8 cellular contexts compared by ENCODE assay signal in genomic region chr17:48724241-48725004, GRCh38. TPM values are rescaled to one million over a fixed set of nuclear protein-coding genes. Genes with fewer than 3 reads are reported as not detected.
DNase-seq lines count a peak whose midpoint lies in the region; ATAC-seq and TF ChIP-seq lines count a peak whose summit lies in the region.

No MANE protein-coding gene starts in this region.

- CTCF ChIA-PET in activated CD4-positive, alpha-beta memory T cell treated with anti-CD3 and anti-CD28 coated beads, Interleukin-2, amount 10 ng/mL, durations not matched to agents 7 days and 5 days (lab: Charles Lee), result interaction anchor here (0.7 to 3.1 kb wide), 32 partner anchors 8 to 331 kb away, joined by 3 to 31 read pairs (median 4); partner anchors contain the start of genes CALCOCO2 and SNF8

- H3K36me3 Mint-ChIP-seq in activated CD4-positive, alpha-beta memory T cell treated with anti-CD3 and anti-CD28 coated beads, Interleukin-2, amount 10 ng/mL, durations not matched to agents 7 days and 5 days (ENCODE audit: low read depth), result no peaks in the 10 kb centered on the region
- no peaks in the 10 kb centered on the region for H3K36me3 Mint-ChIP-seq in mesothelial cell of epicardium

- H3K27ac Mint-ChIP-seq in activated CD4-positive, alpha-beta memory T cell treated with anti-CD3 and anti-CD28 coated beads, Interleukin-2, amount 10 ng/mL, durations not matched to agents 7 days and 5 days, result no peak overlapping the region
- peak overlapping the region; percentile 95 for H3K27ac Mint-ChIP-seq in mesothelial cell of epicardium

- DNase-seq in AG08395 (ENCODE audit: low spot score) (peak; percentile 70), H4 (ENCODE audit: low spot score) (peak; percentile 49), NCI-H774 (lab: John Stamatoyannopoulos, UW) (peak; percentile 22), mesothelial cell of epicardium (ENCODE audit: low spot score in 2 of 2, unreplicated experiment in 2 of 2) (peak; percentile 79 to 95)
- DNase-seq in activated CD4-positive, alpha-beta memory T cell treated with anti-CD3 and anti-CD28 coated beads, Interleukin-2, amount 10 ng/mL, durations not matched to agents 7 days and 5 days, result peak; percentile 82
- peak; percentile 67 for DNase-seq in effector CD4-positive, alpha-beta T cell
- DNase-seq in stimulated activated CD8-positive, alpha-beta memory T cell treated with anti-CD3 and anti-CD28 coated beads, Interleukin-15, amount 100 ng/mL, for 4 hours (ENCODE audit: low read depth in 2 of 2), result peak; percentile 27 to 42

- peaks cover 36% of the 10 kb centered on the region for H3K4me1 Mint-ChIP-seq in activated CD4-positive, alpha-beta memory T cell treated with anti-CD3 and anti-CD28 coated beads, Interleukin-2, amount 10 ng/mL, durations not matched to agents 7 days and 5 days
- H3K4me1 Mint-ChIP-seq in mesothelial cell of epicardium, result peaks cover 57% of the 10 kb centered on the region

- peak overlapping the region; percentile 14 for H3K4me3 Mint-ChIP-seq in activated CD4-positive, alpha-beta memory T cell treated with anti-CD3 and anti-CD28 coated beads, Interleukin-2, amount 10 ng/mL, durations not matched to agents 7 days and 5 days
- peak overlapping the region; percentile 79 for H3K4me3 Mint-ChIP-seq in mesothelial cell of epicardium

- H3K9me3 Mint-ChIP-seq in activated CD4-positive, alpha-beta memory T cell treated with anti-CD3 and anti-CD28 coated beads, Interleukin-2, amount 10 ng/mL, durations not matched to agents 7 days and 5 days, result no peaks in the 10 kb centered on the region
- no peaks in the 10 kb centered on the region for H3K9me3 Mint-ChIP-seq in mesothelial cell of epicardium

- TF ChIP-seq CTCF in mesothelial cell of epicardium (IDR thresholded peaks at IDR 0.05; ENCODE audit: unreplicated experiment), result peak; percentile 71

- no peak for ATAC-seq in HG02981 (IDR thresholded peaks at IDR 0.05; ENCODE audit: unreplicated experiment)

- peaks cover 96% of the 10 kb centered on the region for H3K27me3 Mint-ChIP-seq in activated CD4-positive, alpha-beta memory T cell treated with anti-CD3 and anti-CD28 coated beads, Interleukin-2, amount 10 ng/mL, durations not matched to agents 7 days and 5 days
- H3K27me3 Mint-ChIP-seq in mesothelial cell of epicardium (ENCODE audit: low read depth), result peaks cover 98% of the 10 kb centered on the region

- POLR2A ChIA-PET in activated CD4-positive, alpha-beta memory T cell treated with anti-CD3 and anti-CD28 coated beads, Interleukin-2, amount 10 ng/mL, durations not matched to agents 7 days and 5 days (lab: Charles Lee), result interaction anchor here (1.0 to 2.1 kb wide), 6 partner anchors 11 to 154 kb away, joined by 3 to 7 read pairs (median 3); no protein-coding TSS in a partner anchor

RNA-seq across cellular contexts. Expression of gene PRAC2, which starts 1.4 kb away (rescaled TPM):
- not detected in 2 replicates for total RNA-seq in H4 (2014; rRNA removed; shearing (Covaris generic))
- not detected for total RNA-seq in activated CD4-positive, alpha-beta memory T cell treated with anti-CD3 and anti-CD28 coated beads, Interleukin-2, amount 10 ng/mL, durations not matched to agents 7 days and 5 days
- total RNA-seq in mesothelial cell of epicardium, result 7.3 to 8.5 TPM (median 7.9 TPM) in 3 replicates

RNA-seq across cellular contexts. Expression of gene PRAC1, which starts 2.1 kb away (rescaled TPM):
- total RNA-seq in H4 (2014; rRNA removed; shearing (Covaris generic)), result not detected in 2 replicates
- total RNA-seq in activated CD4-positive, alpha-beta memory T cell treated with anti-CD3 and anti-CD28 coated beads, Interleukin-2, amount 10 ng/mL, durations not matched to agents 7 days and 5 days, result not detected
- total RNA-seq in mesothelial cell of epicardium, result 14.0 to 16.8 TPM (median 15.2 TPM) in 3 replicates

RNA-seq across cellular contexts. Expression of gene HOXB13, which starts 4.1 kb away (rescaled TPM):
- total RNA-seq in H4 (2014; rRNA removed; shearing (Covaris generic)), result 3.3 and 3.8 TPM in 2 replicates
- not detected for total RNA-seq in activated CD4-positive, alpha-beta memory T cell treated with anti-CD3 and anti-CD28 coated beads, Interleukin-2, amount 10 ng/mL, durations not matched to agents 7 days and 5 days
- 26.4 to 26.9 TPM (median 26.8 TPM) in 3 replicates for total RNA-seq in mesothelial cell of epicardium

Comparison
In these comparisons a context has a peak if more than half of its experiments do, and no peak if none do; other contexts are left out.
1. DNase-seq: peak in every context shown above with its lines; median percentile 87 in mesothelial cell of epicardium; 82 in activated CD4-positive, alpha-beta memory T cell treated with anti-CD3 and anti-CD28 coated beads, Interleukin-2, amount 10 ng/mL, durations not matched to agents 7 days and 5 days; 70 in AG08395; 67 in effector CD4-positive, alpha-beta T cell; 49 in H4; 34 in stimulated activated CD8-positive, alpha-beta memory T cell treated with anti-CD3 and anti-CD28 coated beads, Interleukin-15, amount 100 ng/mL, for 4 hours; 22 in NCI-H774.
2. RNA of gene PRAC1, which starts 2.1 kb away (total RNA-seq): 14.0 to 16.8 TPM in mesothelial cell of epicardium; not detected in H4 and not detected in activated CD4-positive, alpha-beta memory T cell treated with anti-CD3 and anti-CD28 coated beads, Interleukin-2, amount 10 ng/mL, durations not matched to agents 7 days and 5 days; every median in the first group is over 10 times any median in the second.